8 cellular contexts compared by ENCODE assay signal in genomic region chr1:40709100-40709801, GRCh38. TPM values are rescaled to one million over a fixed set of nuclear protein-coding genes. Genes with fewer than 3 reads are reported as not detected.
DNase-seq lines count a peak whose midpoint lies in the region; ATAC-seq and TF ChIP-seq lines count a peak whose summit lies in the region.

No MANE protein-coding gene starts in this region.

- in situ Hi-C loops in ACHN (cut with HindIII; ENCODE audit: low pct_ligation_motif_present, low pct_unique_long_range_greater_than_20kb, low sequenced_read_pairs) = no loop called here
- in situ Hi-C loops in GM18951 (cut with MboI; ENCODE audit: low sequenced_read_pairs, unreplicated experiment) = no loop called here

- no peak for TF ChIP-seq CTCF in colonic mucosa (IDR thresholded peaks at IDR 0.05)

- H3K9ac ChIP-seq in colonic mucosa (ENCODE audit: low read depth in 2 of 2, low read length in 2 of 2) = peak overlapping the region; percentile 32 to 70

- TF ChIP-seq POLR2A in GM18951 (IDR thresholded peaks at IDR 0.05; ENCODE audit: extremely low read depth, insufficient read depth, insufficient read length) = peak; percentile 47

- no peaks in the 10 kb centered on the region for H3K36me3 ChIP-seq in colonic mucosa

- no peaks in the 10 kb centered on the region for H3K27me3 ChIP-seq in colonic mucosa

- ATAC-seq in HG03159 (IDR thresholded peaks at IDR 0.05; ENCODE audit: unreplicated experiment) = peak; percentile 92

- H3K9me3 ChIP-seq in colonic mucosa = no peaks in the 10 kb centered on the region

- peak overlapping the region; percentile 83 for H3K27ac ChIP-seq in colonic mucosa

- H3K4me1 ChIP-seq in colonic mucosa = no peaks in the 10 kb centered on the region

- intact Hi-C loops in colonic mucosa (cut with DNase I) = no loop called here

- peak; percentile 93 for DNase-seq in ACHN
- peak; percentile 78 for DNase-seq in NCI-H460 (ENCODE audit: extremely low read depth, low read depth)
- peak; percentile 66 for DNase-seq in activated CD4-positive, alpha-beta T cell treated with anti-CD3 and anti-CD28 coated beads for 4 hours
- peak; percentile 91 for DNase-seq in colonic mucosa
- peak; percentile 94 for DNase-seq in kidney tubule cell (ENCODE audit: low spot score)
- peak in 3 of 4 experiments; percentile 29 to 41 (median 38) for DNase-seq in stimulated activated CD4-positive, alpha-beta T cell treated with anti-CD3 and anti-CD28 coated beads, Interleukin-1b, Interleukin-23, amount 100 ng/mL, for 24 hours (ENCODE audit: low read depth in 4 of 4, low spot score in 1 of 4)

- peak overlapping the region; percentile 41 for H3K4me3 ChIP-seq in colonic mucosa

RNA-seq across cellular contexts. Expression of gene NFYC, which starts 17.7 kb away (rescaled TPM):
- total RNA-seq in NCI-H460 (2014; rRNA removed; shearing (Covaris generic)) = 21.5 and 25.4 TPM in 2 replicates
- 15.9 and 20.9 TPM in 2 replicates for polyA plus RNA-seq in NCI-H460 (2014; cell fraction: nucleus; rRNA removed)
- 10 to 100 TPM; 46.9 to 62.2 TPM for total RNA-seq in colonic mucosa

RNA-seq across cellular contexts. Expression of gene RIMS3, which starts 43.8 kb away (rescaled TPM):
- 0.46 and 0.50 TPM in 2 replicates for total RNA-seq in NCI-H460 (2014; rRNA removed; shearing (Covaris generic))
- 0.58 and 1.0 TPM in 2 replicates for polyA plus RNA-seq in NCI-H460 (2014; cell fraction: nucleus; rRNA removed)
- 1 to 10 TPM; 7.0 to 9.5 TPM for total RNA-seq in colonic mucosa

Comparison
In these comparisons a context has a peak if more than half of its experiments do, and no peak if none do; other contexts are left out.
1. Peak in every context shown above with its lines: DNase-seq, ATAC-seq, H3K4me3 ChIP-seq and H3K27ac ChIP-seq.
2. DNase-seq: peak in every context shown above with its lines; median percentile 94 in kidney tubule cell; 93 in ACHN; 91 in colonic mucosa; 78 in NCI-H460; 66 in activated CD4-positive, alpha-beta T cell treated with anti-CD3 and anti-CD28 coated beads for 4 hours; 38 in stimulated activated CD4-positive, alpha-beta T cell treated with anti-CD3 and anti-CD28 coated beads, Interleukin-1b, Interleukin-23, amount 100 ng/mL, for 24 hours.